ENCODE assay signal across 27 cellular contexts in the genomic region with DNA sequence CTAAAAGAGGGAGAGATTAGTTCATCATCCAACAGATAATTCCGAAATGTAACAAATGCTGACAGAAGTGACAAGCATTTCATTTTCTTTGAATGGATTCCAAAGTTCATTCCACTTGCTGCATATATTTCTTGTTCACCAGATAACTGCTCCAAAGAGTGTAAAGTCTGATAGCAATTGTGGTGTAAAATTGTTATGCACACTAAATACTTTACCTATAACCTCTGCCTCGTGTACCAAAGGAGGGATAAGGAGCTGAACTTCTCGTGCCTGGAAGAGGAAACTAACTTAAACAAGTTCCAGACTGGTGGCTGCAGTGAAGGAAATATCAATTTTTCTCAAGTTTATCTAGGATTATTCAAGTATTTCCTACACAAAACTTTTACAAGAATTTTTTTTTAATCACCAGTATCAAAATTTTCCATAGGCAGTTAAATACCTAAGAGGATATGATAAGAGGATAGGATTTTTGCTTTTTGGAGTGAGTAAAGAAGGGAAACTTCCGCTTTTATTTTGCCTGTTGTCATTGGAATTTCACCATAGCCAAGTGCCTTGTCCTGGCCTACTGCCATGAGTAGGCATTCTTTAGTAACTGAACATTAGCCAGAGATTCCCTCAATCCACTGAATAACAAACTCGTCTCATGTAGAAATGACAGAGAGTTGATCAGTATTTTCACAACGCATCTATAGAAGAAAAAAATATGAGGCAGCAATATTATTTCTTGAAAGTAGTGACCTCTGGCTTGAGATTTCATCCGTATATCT.
DNase-seq lines count a peak whose midpoint lies in the region; ATAC-seq, FAIRE-seq and TF ChIP-seq lines count a peak whose summit lies in the region.
"Had no signal": no experiment of that assay in that cellular context is flagged by ENCODE, and none has a peak within 500 bp of the region (broad histone marks: within the 10 kb centered on the region; RNA-seq: fewer than 3 reads in every experiment).

No MANE protein-coding gene starts in this region.

- no peak for DNase-seq in HepG2 (ENCODE audit: low spot score)
- DNase-seq in endothelial cell of umbilical vein (ENCODE audit: low read depth, low spot score): peak; percentile 19
- peak in 1 of 3 donors; percentile 17 for DNase-seq in right lobe of liver
- peak; percentile 4 for DNase-seq in urothelium cell line (ENCODE audit: low spot score)
- no peak for DNase-seq in middle frontal gyrus (ENCODE audit: extremely low spot score, low spot score)
- DNase-seq in Ammon's horn (ENCODE audit: low spot score): no peak
- DNase-seq: activated CD4-positive, alpha-beta T cell treated with anti-CD3 and anti-CD28 coated beads, Interleukin-2, amount 10 ng/mL, durations not matched to agents 7 days and 5 days; activated naive CD8-positive, alpha-beta T cell treated with anti-CD3 and anti-CD28 coated beads for 36 hours; COR-L47; dermis blood vessel endothelial cell; HFFc6; immature natural killer cell; naive thymus-derived CD8-positive, alpha-beta T cell; NCI-H1048; NCI-H1930; NCI-H2227 treated with DMSO at 0.1 percent for 48 hours; NK-92 treated with Interleukin-12 subunit alpha and Interleukin-12 subunit beta, amount 100 ng/mL, for 24 hours; stimulated activated CD8-positive, alpha-beta memory T cell treated with anti-CD3 and anti-CD28 coated beads, Interleukin-4, amount 100 ng/mL, for 48 hours; upper lobe of right lung had no signal

- H3K9me3 ChIP-seq in liver (ENCODE audit: control insufficient read depth in 4 of 4, low read length in 3 of 4) (no peaks in the 10 kb centered on the region), HepG2 (ENCODE audit: low read length) (no peaks in the 10 kb centered on the region), endothelial cell of umbilical vein (replicated peaks; ENCODE audit: control insufficient read depth, insufficient read depth, low read length) (no peaks in the 10 kb centered on the region), right lobe of liver (no peaks in the 10 kb centered on the region)
- H3K9me3 ChIP-seq: BLaER1, upper lobe of right lung had no signal

- CTCF ChIA-PET in HepG2 (lab: Yijun Ruan, JAX; ENCODE audit: low intra/inter-chr PET ratio, low total read pairs): no interaction called here
- CTCF ChIA-PET in endothelial cell of umbilical vein (lab: Charles Lee): no interaction called here

- no peak overlapping the region for H3K4me3 ChIP-seq in liver (ENCODE audit: low read depth in 1 of 3, low read length in 3 of 3)
- H3K4me3 ChIP-seq in HepG2 (replicated peaks in 1 of 3; ENCODE audit: insufficient read depth in 1 of 3, low read depth in 2 of 3, low read length in 3 of 3): no peak overlapping the region
- H3K4me3 ChIP-seq in endothelial cell of umbilical vein (replicated peaks in 1 of 3; ENCODE audit: insufficient read depth in 1 of 3, low read depth in 1 of 3, low read length in 3 of 3): no peak overlapping the region
- no peak overlapping the region for H3K4me3 ChIP-seq in right lobe of liver
- H3K4me3 ChIP-seq: BLaER1, upper lobe of right lung had no signal

- POLR2A ChIA-PET in HepG2 (lab: Yijun Ruan, JAX) (no interaction called here), endothelial cell of umbilical vein (lab: Charles Lee) (interaction anchor here (0.7 kb wide), 1 partner anchor 13 kb away, joined by 3 read pairs; no protein-coding TSS in a partner anchor)

- H3K79me2 ChIP-seq in HepG2 (ENCODE audit: insufficient read depth, low read length) (no peaks in the 10 kb centered on the region), endothelial cell of umbilical vein (ENCODE audit: control insufficient read depth, insufficient read depth, low read length) (no peaks in the 10 kb centered on the region)

- ATAC-seq in HepG2 (no peak), right lobe of liver (peak in 3 of 4 donors; percentile 36 to 76 (median 47)), GM19455 (IDR thresholded peaks at IDR 0.05; ENCODE audit: unreplicated experiment) (no peak)
- ATAC-seq: activated T-helper 17 cell treated with anti-CD3 and anti-CD28 coated beads, Interleukin-2, amount 50 U/mL, for 72 hours; naive thymus-derived CD8-positive, alpha-beta T cell; sciatic nerve had no signal

- TF ChIP-seq RAD21 in liver (IDR thresholded peaks at IDR 0.05) (no peak), HepG2 (CRISPR knock-in tag; IDR thresholded peaks at IDR 0.05) (no peak)

- H3K27me3 ChIP-seq in liver (ENCODE audit: control insufficient read depth in 4 of 4, insufficient read depth in 4 of 4, low read length in 3 of 4) (peaks cover 0 to 8% (median under 1%) of the 10 kb centered on the region in 4 donors), HepG2 (ENCODE audit: control insufficient read depth in 1 of 2, insufficient read depth in 2 of 2, low read length in 2 of 2) (no peaks in the 10 kb centered on the region), endothelial cell of umbilical vein (ENCODE audit: control insufficient read depth in 2 of 2, insufficient read depth in 2 of 2, low read length in 2 of 2) (no peaks in the 10 kb centered on the region), right lobe of liver (peaks cover 0 to 4% of the 10 kb centered on the region in 2 donors)
- H3K27me3 ChIP-seq: BLaER1, upper lobe of right lung had no signal

- intact Hi-C loops in HepG2 (cut with micrococcal nuclease; ENCODE audit: unreplicated experiment): no loop called here
- intact Hi-C loops in endothelial cell of umbilical vein (cut with micrococcal nuclease): no loop called here
- intact Hi-C loops in right lobe of liver (cut with DNase I): no loop called here

- H3K4me1 ChIP-seq in liver (ENCODE audit: control insufficient read depth in 4 of 4, insufficient read depth in 4 of 4, low read length in 3 of 4): peaks cover 0 to 4% (median 0%) of the 10 kb centered on the region in 4 donors
- H3K4me1 ChIP-seq in HepG2 (ENCODE audit: insufficient read depth, low read length): no peaks in the 10 kb centered on the region
- H3K4me1 ChIP-seq in endothelial cell of umbilical vein (ENCODE audit: control insufficient read depth, extremely low read depth, insufficient read depth, low read length): no peaks in the 10 kb centered on the region
- no peaks in the 10 kb centered on the region for H3K4me1 ChIP-seq in right lobe of liver
- H3K4me1 ChIP-seq: BLaER1, upper lobe of right lung had no signal

- WGBS in liver: 41% methylated on average over 7 of the region's 7 CpGs
- 17% methylated on average over 7 of the region's 7 CpGs for WGBS in HepG2 (ENCODE audit: low lambda C conversion rate)
- 28% methylated on average over 7 of the region's 7 CpGs for WGBS in right lobe of liver (ENCODE audit: insufficient coverage, low coverage, low lambda C conversion rate, missing lambda C conversion rate)

- H4K20me1 ChIP-seq in HepG2 (ENCODE audit: insufficient read depth, low read length) (no peaks in the 10 kb centered on the region), endothelial cell of umbilical vein (replicated peaks; ENCODE audit: control insufficient read depth, extremely low read depth, insufficient read depth, low read length) (no peaks in the 10 kb centered on the region)
- H4K20me1 ChIP-seq: BLaER1 had no signal

- TF ChIP-seq POLR2A in HepG2 (IDR thresholded peaks at IDR 0.05; ENCODE audit: insufficient read depth in 1 of 2, low read depth in 2 of 2, low read length in 2 of 2) (no peak), endothelial cell of umbilical vein (IDR thresholded peaks at IDR 0.05; ENCODE audit: low read depth, low read length) (no peak), right lobe of liver (IDR thresholded peaks at IDR 0.05) (no peak)

- H3K9ac ChIP-seq in liver (ENCODE audit: low read depth in 1 of 2, low read length in 2 of 2) (no peak overlapping the region), HepG2 (ENCODE audit: insufficient read depth, low read depth, low read length) (no peak overlapping the region), endothelial cell of umbilical vein (replicated peaks; ENCODE audit: extremely low read depth, insufficient read depth, low read length) (no peak overlapping the region)
- H3K9ac ChIP-seq: BLaER1 had no signal

- H2AFZ ChIP-seq in HepG2 (ENCODE audit: low read length) (no peak overlapping the region), endothelial cell of umbilical vein (ENCODE audit: low read depth, low read length) (no peak overlapping the region)

- no peak for TF ChIP-seq EP300 in HepG2 (IDR thresholded peaks at IDR 0.05; ENCODE audit: low read depth in 2 of 2, low read length in 2 of 2)
- TF ChIP-seq EP300 in HepG2 (CRISPR knock-in tag; IDR thresholded peaks at IDR 0.05; ENCODE audit: borderline replicate concordance): no peak

- H3K9me1 ChIP-seq in endothelial cell of umbilical vein (replicated peaks; ENCODE audit: control insufficient read depth, extremely low read depth, insufficient read depth, low read length): no peaks in the 10 kb centered on the region

- dilution Hi-C loops in endothelial cell of umbilical vein (cut with MboI; ENCODE audit: extremely low pct_ligation_motif_present, low sequenced_read_pairs): no loop called here

- no peak overlapping the region for H3K27ac ChIP-seq in liver (ENCODE audit: low read depth in 1 of 2, low read length in 2 of 2)
- H3K27ac ChIP-seq in HepG2 (ENCODE audit: extremely low read length, insufficient read depth, low read length): no peak overlapping the region
- no peak overlapping the region for H3K27ac ChIP-seq in endothelial cell of umbilical vein (ENCODE audit: insufficient read depth, low read depth, low read length)
- H3K27ac ChIP-seq in right lobe of liver: no peak overlapping the region
- H3K27ac ChIP-seq: BLaER1, upper lobe of right lung, VCaP had no signal

- H3K36me3 ChIP-seq in liver (ENCODE audit: control insufficient read depth in 4 of 4, insufficient read depth in 3 of 4, low read depth in 1 of 4, low read length in 3 of 4) (no peaks in the 10 kb centered on the region), HepG2 (replicated peaks in 1 of 2; ENCODE audit: control insufficient read depth in 1 of 2, insufficient read depth in 2 of 2, low read length in 2 of 2) (no peaks in the 10 kb centered on the region), endothelial cell of umbilical vein (ENCODE audit: control insufficient read depth in 2 of 2, extremely low read depth in 1 of 2, insufficient read depth in 2 of 2, low read length in 2 of 2) (no peaks in the 10 kb centered on the region), right lobe of liver (no peaks in the 10 kb centered on the region)
- H3K36me3 ChIP-seq: BLaER1, upper lobe of right lung had no signal

- H3K4me2 ChIP-seq in HepG2 (ENCODE audit: low read depth, low read length) (no peak overlapping the region), endothelial cell of umbilical vein (ENCODE audit: insufficient read depth, low read length) (no peak overlapping the region)
- H3K4me2 ChIP-seq: BLaER1 had no signal

- in situ Hi-C loops in HepG2 (cut with HindIII; ENCODE audit: extremely low pct_ligation_motif_present, low pct_unique_long_range_greater_than_20kb): no loop called here

- TF ChIP-seq CTCF in liver (IDR thresholded peaks at IDR 0.05; ENCODE audit: low read depth, low read length, missing input control): no peak
- TF ChIP-seq CTCF in HepG2 (CRISPR knock-in tag; IDR thresholded peaks at IDR 0.05): no peak
- TF ChIP-seq CTCF in endothelial cell of umbilical vein (IDR thresholded peaks at IDR 0.05; ENCODE audit: extremely low read depth in 1 of 2, insufficient read depth in 1 of 2, low read depth in 1 of 2, low read length in 2 of 2): no peak
- TF ChIP-seq CTCF in right lobe of liver (IDR thresholded peaks at IDR 0.05): no peak

- BruUV-seq in HepG2 (replicated peaks; lab: Mats Ljungman, UMichigan): no TSS peak
- no TSS peak for BruUV-seq in endothelial cell of umbilical vein (replicated peaks; lab: Mats Ljungman, UMichigan)

- FAIRE-seq in HepG2 (lab: Jason Lieb, UNC) (no peak), endothelial cell of umbilical vein (lab: Jason Lieb, UNC) (no peak), urothelium cell line (lab: Jason Lieb, UNC) (no peak)
- FAIRE-seq: A204.1, GM12892 had no signal

Comparison
In these comparisons a context has a peak if more than half of its experiments do, and no peak if none do; other contexts are left out.
1. ATAC-seq: peak in right lobe of liver (3 of 4); none in HepG2 (single experiment) and GM19455 (single experiment).
2. DNase-seq: peak in endothelial cell of umbilical vein (single experiment) and urothelium cell line (single experiment); none in HepG2 (single experiment), middle frontal gyrus (single experiment) and Ammon's horn (single experiment).